10 cellular contexts compared by ENCODE assay signal in the genomic region with DNA sequence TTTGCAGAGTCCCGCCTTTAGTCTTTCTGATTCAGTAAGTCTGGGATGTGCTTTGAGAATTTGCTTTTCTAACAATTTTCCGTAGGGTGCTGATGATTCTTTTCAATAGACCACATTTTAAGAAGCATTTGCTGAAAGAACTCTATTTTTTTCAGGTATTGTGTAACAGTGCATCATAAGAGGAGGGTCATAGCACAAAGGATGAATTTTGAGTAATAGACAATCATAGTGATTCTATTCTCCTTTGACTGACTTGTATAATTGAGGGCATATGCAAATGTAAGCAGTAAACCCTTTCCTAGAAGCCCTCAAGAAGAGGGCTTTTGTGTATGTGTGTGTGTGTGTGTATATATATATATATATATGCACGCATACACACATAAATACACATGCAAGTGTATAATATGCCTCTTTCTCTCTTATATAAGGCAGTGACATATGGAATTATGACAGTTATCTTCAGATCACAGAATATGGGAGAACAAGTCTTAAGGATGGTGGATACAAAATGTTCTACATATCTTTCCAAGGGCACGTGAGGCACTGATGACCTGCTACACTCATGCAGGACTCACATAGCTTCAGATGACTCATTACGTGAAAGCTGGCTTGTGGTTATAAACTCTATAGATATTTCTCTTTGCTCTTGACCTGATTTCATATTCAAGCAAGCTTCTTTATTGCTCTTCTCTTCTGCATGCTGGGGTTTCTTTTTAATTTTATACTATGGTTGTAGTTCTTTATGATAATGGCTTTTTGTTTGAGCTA. TPM values are rescaled to one million over a fixed set of nuclear protein-coding genes. Genes with fewer than 3 reads are reported as not detected.
A peak's percentile ranks its signal among the peaks of the same experiment; 100 is the strongest.
DNase-seq lines count a peak whose midpoint lies in the region; ATAC-seq, FAIRE-seq and TF ChIP-seq lines count a peak whose summit lies in the region.
"Had no signal": no experiment of that assay in that cellular context is flagged by ENCODE, and none has a peak within 500 bp of the region (broad histone marks: within the 10 kb centered on the region; RNA-seq: fewer than 3 reads in every experiment).

No MANE protein-coding gene starts in this region.

- no peaks in the 10 kb centered on the region for H3K36me3 ChIP-seq in astrocyte (ENCODE audit: insufficient read depth, low read length)
- H3K36me3 ChIP-seq in small intestine (ENCODE audit: control insufficient read depth in 2 of 2, insufficient read depth in 2 of 2, low read length in 2 of 2), result no peaks in the 10 kb centered on the region

- peaks cover 4% of the 10 kb centered on the region for H3K4me1 ChIP-seq in astrocyte (ENCODE audit: insufficient read depth, low read length)
- no peaks in the 10 kb centered on the region for H3K4me1 ChIP-seq in small intestine (ENCODE audit: control insufficient read depth in 2 of 2, insufficient read depth in 1 of 2, low read depth in 1 of 2, low read length in 1 of 2)

- peak overlapping the region; percentile 54 for H3K4me2 ChIP-seq in astrocyte (ENCODE audit: low read length)

- FAIRE-seq in astrocyte (lab: Jason Lieb, UNC) (peak; percentile 90), small intestine (lab: Jason Lieb, UNC) (no peak)

- DNase-seq in Caki2 (ENCODE audit: low read depth) (peak; percentile 23), astrocyte (ENCODE audit: low read depth) (peak; percentile 89), small intestine (peak; percentile 19), SHP77 treated with DMSO at 0.1 percent for 48 hours (lab: John Stamatoyannopoulos, UW) (no peak), NCI-H446 (lab: John Stamatoyannopoulos, UW) (no peak), Right ventricle myocardium superior (no peak)

- H3K27me3 Mint-ChIP-seq in astrocyte (ENCODE audit: low read depth, unreplicated experiment), result no peaks in the 10 kb centered on the region
- H3K27me3 Mint-ChIP-seq: dendritic cell treated with granulocyte-macrophage colony-stimulating factor and Interleukin-4, amounts not matched to agents 40 ng/mL and 50 ng/mL, for 4 days had no signal

- H3K36me3 Mint-ChIP-seq in astrocyte (ENCODE audit: low read depth, unreplicated experiment), result no peaks in the 10 kb centered on the region

- H3K9ac ChIP-seq in astrocyte (ENCODE audit: low read length), result no peak overlapping the region

- H4K20me1 ChIP-seq in astrocyte (ENCODE audit: insufficient read depth, low read length), result no peaks in the 10 kb centered on the region

- no peaks in the 10 kb centered on the region for H3K79me2 ChIP-seq in astrocyte (ENCODE audit: insufficient read depth, low read length)

- no peaks in the 10 kb centered on the region for H3K9me3 Mint-ChIP-seq in astrocyte (ENCODE audit: unreplicated experiment)
- H3K9me3 Mint-ChIP-seq: dendritic cell treated with granulocyte-macrophage colony-stimulating factor and Interleukin-4, amounts not matched to agents 40 ng/mL and 50 ng/mL, for 4 days had no signal

- 74 to 77% (median 75%) methylated on average over 5 of the region's 5 CpGs for WGBS in small intestine, 3 donors

- no peaks in the 10 kb centered on the region for H3K27me3 ChIP-seq in astrocyte (ENCODE audit: insufficient read depth, low read length)
- no peaks in the 10 kb centered on the region for H3K27me3 ChIP-seq in small intestine (ENCODE audit: control insufficient read depth in 2 of 2, insufficient read depth in 2 of 2, low read length in 2 of 2)

- H3K9me3 ChIP-seq in astrocyte (ENCODE audit: insufficient read depth, low read depth, low read length) (no peaks in the 10 kb centered on the region), small intestine (ENCODE audit: control insufficient read depth, low read depth) (no peaks in the 10 kb centered on the region)

- H3K4me1 Mint-ChIP-seq in astrocyte (ENCODE audit: low read depth, unreplicated experiment), result peaks cover 26% of the 10 kb centered on the region

- TF ChIP-seq CTCF in astrocyte (IDR thresholded peaks at IDR 0.05; ENCODE audit: insufficient read depth, low read depth, low read length), result no peak

- in situ Hi-C loops in Caki2 (cut with HindIII; ENCODE audit: low pct_unique_long_range_greater_than_20kb, low sequenced_read_pairs), result no loop called here

- no peak overlapping the region for H3K27ac ChIP-seq in astrocyte (ENCODE audit: low read depth, low read length)
- no peak overlapping the region for H3K27ac ChIP-seq in small intestine (ENCODE audit: low read depth in 1 of 2, low read length in 1 of 2)
- H3K27ac ChIP-seq: HL-60 had no signal

- H3K27ac Mint-ChIP-seq in astrocyte (ENCODE audit: unreplicated experiment), result peak overlapping the region; percentile 63
- H3K27ac Mint-ChIP-seq: dendritic cell treated with granulocyte-macrophage colony-stimulating factor and Interleukin-4, amounts not matched to agents 40 ng/mL and 50 ng/mL, for 4 days had no signal

- ATAC-seq in GM19468 (IDR thresholded peaks at IDR 0.05; ENCODE audit: extremely low read depth, unreplicated experiment) (peak; percentile 91), HG03439 (IDR thresholded peaks at IDR 0.05; ENCODE audit: unreplicated experiment) (peak; percentile 95), Right ventricle myocardium superior (ENCODE audit: poor library complexity) (no peak)

- intact Hi-C loops in Right ventricle myocardium superior (cut with DNase I), result no loop called here

- peak overlapping the region; percentile 27 for H3K4me3 Mint-ChIP-seq in astrocyte (ENCODE audit: unreplicated experiment)
- H3K4me3 Mint-ChIP-seq: dendritic cell treated with granulocyte-macrophage colony-stimulating factor and Interleukin-4, amounts not matched to agents 40 ng/mL and 50 ng/mL, for 4 days had no signal

- H2AFZ ChIP-seq in astrocyte (ENCODE audit: low read depth, low read length), result no peak overlapping the region

- H3K4me3 ChIP-seq in astrocyte (ENCODE audit: insufficient read depth, low read depth, low read length), result no peak overlapping the region
- H3K4me3 ChIP-seq in small intestine (ENCODE audit: low read depth in 1 of 2, low read length in 2 of 2), result no peak overlapping the region

RNA-seq across cellular contexts. Expression of gene PLSCR1, which starts 6.5 kb away (rescaled TPM):
- total RNA-seq in Caki2 (2014; rRNA removed; shearing (Covaris generic); ENCODE audit: low replicate concordance), result 46.7 and 47.6 TPM in 2 replicates
- total RNA-seq in astrocyte, result 178 and 217 TPM in 2 replicates
- 10 to 100 TPM; 37.6 to 71.4 (median 40.5) TPM for polyA plus RNA-seq in small intestine
- total RNA-seq in Right ventricle myocardium superior, result 26.0 TPM

RNA-seq across cellular contexts. Expression of gene PLSCR5, which starts 54.2 kb away (rescaled TPM):
- total RNA-seq in Caki2 (2014; rRNA removed; shearing (Covaris generic); ENCODE audit: low replicate concordance), result not detected in 2 replicates
- total RNA-seq in astrocyte, result not detected in 2 replicates
- not detected for polyA plus RNA-seq in small intestine
- total RNA-seq in Right ventricle myocardium superior, result not detected

Comparison
In these comparisons a context has a peak if more than half of its experiments do, and no peak if none do; other contexts are left out.
1. DNase-seq: peak in Caki2 (single experiment), astrocyte (single experiment) and small intestine (single experiment); none in SHP77 treated with DMSO at 0.1 percent for 48 hours (single experiment), NCI-H446 (0 of 2) and Right ventricle myocardium superior (single experiment).